Comparison of ENCODE assay signal across 15 cellular contexts in the genomic region with DNA sequence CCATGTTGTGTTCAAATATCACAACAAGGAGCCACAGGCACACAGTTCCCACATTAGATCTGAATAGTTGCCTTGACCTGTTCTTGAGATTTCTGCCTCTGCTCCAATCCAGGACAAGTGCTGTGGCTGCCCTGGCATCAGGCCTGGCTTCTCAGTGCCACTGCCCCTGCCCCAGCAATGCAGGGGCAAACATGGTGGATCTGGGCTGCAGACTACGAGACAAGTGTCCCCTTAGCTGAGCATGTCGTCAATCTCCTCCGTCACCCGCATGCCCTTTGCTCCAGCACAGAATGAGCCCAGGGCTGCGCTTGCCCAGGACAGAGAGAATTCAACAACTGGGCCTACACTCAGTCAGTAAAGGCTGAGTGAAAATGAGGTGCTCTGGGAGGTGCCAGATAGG.
A peak's percentile ranks its signal among the peaks of the same experiment; 100 is the strongest.
DNase-seq lines count a peak whose midpoint lies in the region; ATAC-seq and TF ChIP-seq lines count a peak whose summit lies in the region.
"Had no signal": no experiment of that assay in that cellular context is flagged by ENCODE, and none has a peak within 500 bp of the region (broad histone marks: within the 10 kb centered on the region; RNA-seq: fewer than 3 reads in every experiment).

No MANE protein-coding gene starts in this region.

- no peaks in the 10 kb centered on the region for H3K9me3 ChIP-seq in IMR-90 (ENCODE audit: control insufficient read depth, insufficient read depth, low read length)
- no peaks in the 10 kb centered on the region for H3K9me3 ChIP-seq in neuronal stem cell (replicated peaks in 1 of 2; ENCODE audit: control insufficient read depth in 2 of 2, insufficient read depth in 1 of 2, low read depth in 1 of 2, low read length in 2 of 2)
- no peaks in the 10 kb centered on the region for H3K9me3 ChIP-seq in suprapubic skin
- H3K9me3 ChIP-seq: BE2C had no signal

- TF ChIP-seq CTCF in IMR-90 (conservative IDR thresholded peaks at IDR 0.05; ENCODE audit: low read depth, low read length) (no peak), chondrocyte (IDR thresholded peaks at IDR 0.05) (no peak), suprapubic skin (IDR thresholded peaks at IDR 0.05) (no peak)

- peaks cover 13% of the 10 kb centered on the region for H3K9me1 ChIP-seq in IMR-90 (ENCODE audit: insufficient read depth, low read length)

- no peak for ATAC-seq in IMR-90 (ENCODE audit: low read depth)
- ATAC-seq in HG02870 (IDR thresholded peaks at IDR 0.05; ENCODE audit: unreplicated experiment): no peak
- ATAC-seq in activated CD4-positive, CD25-positive, alpha-beta regulatory T cell treated with anti-CD3 and anti-CD28 coated beads, Interleukin-2, amount 50 U/mL, for 24 hours: no peak
- ATAC-seq: GM12878, HCT116 had no signal

- H4K20me1 ChIP-seq in IMR-90 (ENCODE audit: insufficient read depth, low read length): no peaks in the 10 kb centered on the region; the same call in 1 of the 2 replicates

- dilution Hi-C loops in IMR-90 (cut with HindIII; ENCODE audit: low sequenced_read_pairs, unreplicated experiment): no loop called here

- in situ Hi-C loops in IMR-90 (cut with MboI; ENCODE audit: low sequenced_read_pairs): no loop called here

- intact Hi-C loops in IMR-90 (cut with micrococcal nuclease): no loop called here

- H3K4ac ChIP-seq in IMR-90 (ENCODE audit: low read depth, low read length) (peak overlapping the region; percentile 41), neuronal stem cell (ENCODE audit: low read length) (no peak overlapping the region)

- H3K4me3 ChIP-seq in IMR-90 (ENCODE audit: insufficient read depth, low read depth, low read length) (no peak overlapping the region), neuronal stem cell (ENCODE audit: low read length in 2 of 2) (no peak overlapping the region), suprapubic skin (no peak overlapping the region)
- H3K4me3 ChIP-seq: GM12878, GM23248 had no signal

- no peak overlapping the region for H2AK9ac ChIP-seq in IMR-90 (replicated peaks; ENCODE audit: low read depth, low read length, poor library complexity)

- DNase-seq in IMR-90: no peak
- DNase-seq in chondrocyte (ENCODE audit: low spot score): peak; percentile 78
- no peak for DNase-seq in neuronal stem cell (ENCODE audit: low spot score)
- DNase-seq in suprapubic skin (ENCODE audit: low spot score in 2 of 2): peak; percentile 37 to 63
- no peak for DNase-seq in medulla oblongata (ENCODE audit: extremely low spot score)
- no peak for DNase-seq in NCI-H748 (lab: John Stamatoyannopoulos, UW; ENCODE audit: unreplicated experiment)
- DNase-seq: BE2C; CD4-positive, alpha-beta memory T cell; DMS79; GM23248 had no signal

- no peaks in the 10 kb centered on the region for H3K36me3 Mint-ChIP-seq in chondrocyte (ENCODE audit: low read depth)
- H3K36me3 Mint-ChIP-seq: CD4-positive, alpha-beta memory T cell had no signal

- H3K27ac ChIP-seq in IMR-90 (ENCODE audit: insufficient read depth, low read length) (no peak overlapping the region), neuronal stem cell (replicated peaks; ENCODE audit: low read length) (no peak overlapping the region), suprapubic skin (no peak overlapping the region)
- H3K27ac ChIP-seq: C4-2B, GM23248 had no signal

- H3K56ac ChIP-seq in IMR-90 (ENCODE audit: extremely low read depth, insufficient read depth, low read length): no peak overlapping the region

- no peak overlapping the region for H2BK12ac ChIP-seq in neuronal stem cell (ENCODE audit: low read length)

- H2BK5ac ChIP-seq in IMR-90 (ENCODE audit: low read depth, low read length, poor library complexity, severe bottlenecking) (peak overlapping the region; percentile 12), neuronal stem cell (ENCODE audit: low read length) (no peak overlapping the region)

- H3K36me3 ChIP-seq in IMR-90 (ENCODE audit: control insufficient read depth, insufficient read depth, low read length) (no peaks in the 10 kb centered on the region), neuronal stem cell (replicated peaks in 1 of 2; ENCODE audit: control insufficient read depth in 2 of 2, insufficient read depth in 2 of 2, low read length in 2 of 2) (no peaks in the 10 kb centered on the region), suprapubic skin (no peaks in the 10 kb centered on the region)
- H3K36me3 ChIP-seq: BE2C had no signal

- H3K27me3 ChIP-seq in IMR-90 (ENCODE audit: control insufficient read depth, insufficient read depth, low read length): no peaks in the 10 kb centered on the region
- no peaks in the 10 kb centered on the region for H3K27me3 ChIP-seq in neuronal stem cell (ENCODE audit: control insufficient read depth in 3 of 3, insufficient read depth in 3 of 3, low read depth in 1 of 3, low read length in 3 of 3)
- peaks cover 4% of the 10 kb centered on the region for H3K27me3 ChIP-seq in suprapubic skin
- H3K27me3 ChIP-seq: BE2C had no signal

- H3K27me3 Mint-ChIP-seq in chondrocyte (ENCODE audit: low read depth): no peaks in the 10 kb centered on the region
- H3K27me3 Mint-ChIP-seq: CD4-positive, alpha-beta memory T cell had no signal

- CTCF ChIA-PET in IMR-90 (lab: Yijun Ruan, JAX): no interaction called here

- peaks cover 35% of the 10 kb centered on the region for H3K4me1 Mint-ChIP-seq in chondrocyte (ENCODE audit: low read depth)
- H3K4me1 Mint-ChIP-seq: CD4-positive, alpha-beta memory T cell had no signal

- H4K8ac ChIP-seq in IMR-90 (ENCODE audit: low read depth in 2 of 2, low read length in 2 of 2): peak overlapping the region in 1 of 2 experiments; percentile 16; a peak in 1 of 4 replicates
- H4K8ac ChIP-seq in neuronal stem cell (ENCODE audit: low read depth, low read length): no peak overlapping the region

- H4K5ac ChIP-seq in IMR-90 (ENCODE audit: low read depth, low read length): no peak overlapping the region

- no peak for TF ChIP-seq RAD21 in IMR-90 (IDR thresholded peaks at IDR 0.05; ENCODE audit: low read length)

- no peak overlapping the region for H3K4me3 Mint-ChIP-seq in chondrocyte (ENCODE audit: unreplicated experiment)
- H3K4me3 Mint-ChIP-seq: CD4-positive, alpha-beta memory T cell had no signal

- H3K9ac ChIP-seq in IMR-90 (ENCODE audit: low read depth, low read length) (no peak overlapping the region), neuronal stem cell (ENCODE audit: low read depth, low read length, poor library complexity) (no peak overlapping the region)
- H3K9ac ChIP-seq: GM23248 had no signal

- H3K79me1 ChIP-seq in IMR-90 (ENCODE audit: low read depth in 1 of 2, low read length in 2 of 2) (no peaks in the 10 kb centered on the region), neuronal stem cell (ENCODE audit: low read depth, low read length) (no peaks in the 10 kb centered on the region)

- peak overlapping the region; percentile 36 for H2AFZ ChIP-seq in IMR-90 (replicated peaks; ENCODE audit: low read length, poor library complexity)
- no peak overlapping the region for H2AFZ ChIP-seq in neuronal stem cell (ENCODE audit: low read length)
- H2AFZ ChIP-seq: GM23248 had no signal

- H2AK5ac ChIP-seq in IMR-90 (ENCODE audit: low read depth, low read length) (peak overlapping the region; percentile 29), neuronal stem cell (ENCODE audit: low read depth, low read length) (no peak overlapping the region)

- no peak for TF ChIP-seq EP300 in suprapubic skin (IDR thresholded peaks at IDR 0.05)

- peak overlapping the region; percentile 52 for H2BK120ac ChIP-seq in IMR-90 (ENCODE audit: low read depth, low read length)
- H2BK120ac ChIP-seq in neuronal stem cell (ENCODE audit: low read depth, low read length): no peak overlapping the region

- TF ChIP-seq POLR2A in IMR-90 (IDR thresholded peaks at IDR 0.05; ENCODE audit: low read depth, low read length) (no peak), suprapubic skin (IDR thresholded peaks at IDR 0.05) (no peak)

- no peak overlapping the region for H3K4me2 ChIP-seq in IMR-90 (ENCODE audit: low read depth, low read length)
- no peak overlapping the region for H3K4me2 ChIP-seq in neuronal stem cell (ENCODE audit: insufficient read depth, low read length, poor library complexity, severe bottlenecking)

- H3K9me3 Mint-ChIP-seq in chondrocyte (ENCODE audit: low read depth): no peaks in the 10 kb centered on the region
- H3K9me3 Mint-ChIP-seq: CD4-positive, alpha-beta memory T cell had no signal

- H3K14ac ChIP-seq in IMR-90 (replicated peaks; ENCODE audit: low read depth, low read length) (peak overlapping the region; percentile 75), neuronal stem cell (ENCODE audit: low read length) (no peak overlapping the region)

- WGBS in IMR-90 (ENCODE audit: extremely low coverage in 2 of 2, insufficient read length in 1 of 2), 2 experiments: no CpG with 5 or more reads among the region's 5 CpGs
- WGBS in neuronal stem cell (ENCODE audit: extremely low coverage in 2 of 2, insufficient read length in 2 of 2, insufficient replicate concordance in 1 of 2), 2 donors: no CpG with 5 or more reads among the region's 5 CpGs
- 84% methylated on average over 5 of the region's 5 CpGs for WGBS in suprapubic skin

- H3K4me1 ChIP-seq in IMR-90 (ENCODE audit: control insufficient read depth, insufficient read depth, low read length) (peaks cover 18% of the 10 kb centered on the region), neuronal stem cell (ENCODE audit: control insufficient read depth in 2 of 2, insufficient read depth in 1 of 2, low read depth in 1 of 2, low read length in 2 of 2) (peaks cover 0 to 2% of the 10 kb centered on the region in 2 donors), suprapubic skin (no peaks in the 10 kb centered on the region)
- H3K4me1 ChIP-seq: BE2C had no signal

- H2BK20ac ChIP-seq in IMR-90 (ENCODE audit: low read depth, low read length): peak overlapping the region; percentile 85

- H3K23ac ChIP-seq in IMR-90 (ENCODE audit: low read depth, low read length): no peak overlapping the region
- no peak overlapping the region for H3K23ac ChIP-seq in neuronal stem cell (ENCODE audit: low read depth, low read length, poor library complexity)

- H3K27ac Mint-ChIP-seq in chondrocyte (ENCODE audit: unreplicated experiment): no peak overlapping the region
- H3K27ac Mint-ChIP-seq: CD4-positive, alpha-beta memory T cell had no signal

- H4K91ac ChIP-seq in IMR-90 (ENCODE audit: insufficient read depth, low read depth, low read length) (peak overlapping the region; percentile 83), neuronal stem cell (ENCODE audit: low read depth, low read length, poor library complexity) (no peak overlapping the region)

- POLR2A ChIA-PET in IMR-90 (lab: Charles Lee; ENCODE audit: unreplicated experiment): no interaction called here

- H3K18ac ChIP-seq in IMR-90 (ENCODE audit: low read depth, low read length) (no peak overlapping the region), neuronal stem cell (ENCODE audit: low read length) (peak overlapping the region; percentile 68)

- H2BK15ac ChIP-seq in IMR-90 (ENCODE audit: low read depth, low read length) (peak overlapping the region; percentile 65; the same call in 2 of the 3 replicates), neuronal stem cell (ENCODE audit: low read length) (no peak overlapping the region)

- BruUV-seq in IMR-90 (replicated peaks; lab: Mats Ljungman, UMichigan): no TSS peak

TF ChIP-seq in IMR-90, 13 proteins besides CTCF, POLR2A, EP300 and RAD21 (continues in another document):
- no peak for TF ChIP-seq FOS (IDR thresholded peaks at IDR 0.05; ENCODE audit: low read depth, low read length)
- TF ChIP-seq NFE2L2 (IDR thresholded peaks at IDR 0.05; ENCODE audit: low read depth, low read length): no peak
- TF ChIP-seq BHLHE40 (IDR thresholded peaks at IDR 0.05; ENCODE audit: low read depth, low read length): no peak
- TF ChIP-seq CEBPB (IDR thresholded peaks at IDR 0.05; ENCODE audit: low read depth, low read length): no peak

Comparison
In these comparisons a context has a peak if more than half of its experiments do, and no peak if none do; other contexts are left out.
1. DNase-seq: peak in chondrocyte (single experiment) and suprapubic skin (2 of 2); none in IMR-90 (single experiment), neuronal stem cell (single experiment), medulla oblongata (single experiment) and NCI-H748 (single experiment).